8 cellular contexts compared by ENCODE assay signal in genomic region chr21:36385233-36385908, GRCh38. TPM values are rescaled to one million over a fixed set of nuclear protein-coding genes. Genes with fewer than 3 reads are reported as not detected.
A peak's percentile ranks its signal among the peaks of the same experiment; 100 is the strongest.
DNase-seq lines count a peak whose midpoint lies in the region; ATAC-seq and TF ChIP-seq lines count a peak whose summit lies in the region.

TSS of gene CHAF1B (plus strand) at chr21:36385392. CDS start at chr21:36386137, 745 bp downstream.

- H3K27ac Mint-ChIP-seq in HFFc6 = peak within 1 kb of the TSS; percentile 62; the same call in 1 of the 2 replicates
- H3K27ac Mint-ChIP-seq in T-cell = peak within 1 kb of the TSS in 1 of 2 donors; percentile 61
- peak within 1 kb of the TSS; percentile 71 for H3K27ac Mint-ChIP-seq in activated naive CD8-positive, alpha-beta T cell treated with anti-CD3 and anti-CD28 coated beads, Interleukin-2, amount 50 U/mL, for 24 hours
- H3K27ac Mint-ChIP-seq in progenitor cell of endocrine pancreas = peak within 1 kb of the TSS; percentile 71

- TF ChIP-seq CTCF in GM12864 (IDR thresholded peaks at IDR 0.05; ENCODE audit: low read depth, low read length, missing control alignments) (no peak), HFFc6 (IDR thresholded peaks at IDR 0.05) (no peak), heart right ventricle (IDR thresholded peaks at IDR 0.05) (no peak), progenitor cell of endocrine pancreas (IDR thresholded peaks at IDR 0.05; ENCODE audit: unreplicated experiment) (no peak), upper lobe of right lung (IDR thresholded peaks at IDR 0.05) (no peak)

- H3K36me3 ChIP-seq in heart right ventricle (no peaks in the 10 kb centered on the region), upper lobe of right lung (no peaks in the 10 kb centered on the region)

- H3K27ac ChIP-seq in heart right ventricle (peak within 1 kb of the TSS in 3 of 10 donors; percentile 18 to 62 (median 22)), upper lobe of right lung (no peak within 1 kb of the TSS)

- H3K4me3 ChIP-seq in GM12864 (ENCODE audit: low read depth, low read length) = peak within 1 kb of the TSS; percentile 86
- H3K4me3 ChIP-seq in heart right ventricle = peak within 1 kb of the TSS; percentile 54 to 69 (median 62)
- peak within 1 kb of the TSS; percentile 60 for H3K4me3 ChIP-seq in upper lobe of right lung

- CTCF ChIA-PET in T-cell (lab: Charles Lee) = no interaction called here

- intact Hi-C loops in heart right ventricle (cut with DNase I) (loop anchor here in 1 of 10 donors (10.0 kb wide), 1 partner anchor 61 kb away; the partner anchor contains the start of gene MORC3), upper lobe of right lung (cut with DNase I) (no loop called here)

- 2% methylated on average over 48 to 75 of the region's 75 CpGs for WGBS in heart right ventricle, 2 donors

- peaks cover 2% of the 10 kb centered on the region; the same call in 1 of the 2 replicates for H3K27me3 Mint-ChIP-seq in HFFc6 (ENCODE audit: insufficient read depth)
- H3K27me3 Mint-ChIP-seq in T-cell = no peaks in the 10 kb centered on the region
- no peaks in the 10 kb centered on the region for H3K27me3 Mint-ChIP-seq in activated naive CD8-positive, alpha-beta T cell treated with anti-CD3 and anti-CD28 coated beads, Interleukin-2, amount 50 U/mL, for 24 hours
- no peaks in the 10 kb centered on the region for H3K27me3 Mint-ChIP-seq in progenitor cell of endocrine pancreas

- no peak for DNase-seq in GM12864 (ENCODE audit: low read depth)
- DNase-seq in HFFc6 = peak; percentile 11
- peak; percentile 78 for DNase-seq in NCI-H1092 (lab: John Stamatoyannopoulos, UW)
- DNase-seq in T-cell = peak; percentile 53 to 82 (median 70)
- DNase-seq in activated naive CD8-positive, alpha-beta T cell treated with anti-CD3 and anti-CD28 coated beads, Interleukin-2, amount 50 U/mL, for 24 hours = peak; percentile 87
- DNase-seq in heart right ventricle = peak; percentile 61 to 81
- DNase-seq in progenitor cell of endocrine pancreas (ENCODE audit: low spot score, unreplicated experiment) = peak; percentile 79
- peak; percentile 90 for DNase-seq in upper lobe of right lung

- H3K9me3 Mint-ChIP-seq in HFFc6 (no peaks in the 10 kb centered on the region), T-cell (no peaks in the 10 kb centered on the region), progenitor cell of endocrine pancreas (ENCODE audit: low read depth) (no peaks in the 10 kb centered on the region)
- no peaks in the 10 kb centered on the region for H3K9me3 Mint-ChIP-seq in activated naive CD8-positive, alpha-beta T cell treated with anti-CD3 and anti-CD28 coated beads, Interleukin-2, amount 50 U/mL, for 24 hours

- H3K27me3 ChIP-seq in heart right ventricle (no peaks in the 10 kb centered on the region), upper lobe of right lung (no peaks in the 10 kb centered on the region)

- H3K36me3 Mint-ChIP-seq in HFFc6 (ENCODE audit: low read depth) (peaks cover 9% of the 10 kb centered on the region), T-cell (peaks cover 3% of the 10 kb centered on the region), progenitor cell of endocrine pancreas (ENCODE audit: insufficient read depth) (peaks cover 8% of the 10 kb centered on the region)
- H3K36me3 Mint-ChIP-seq in activated naive CD8-positive, alpha-beta T cell treated with anti-CD3 and anti-CD28 coated beads, Interleukin-2, amount 50 U/mL, for 24 hours (ENCODE audit: low read depth) = peaks cover 19% of the 10 kb centered on the region

- no peaks in the 10 kb centered on the region for H3K9me3 ChIP-seq in heart right ventricle
- H3K9me3 ChIP-seq in upper lobe of right lung = no peaks in the 10 kb centered on the region

- POLR2A ChIA-PET in T-cell (lab: Charles Lee) = no interaction called here

- H3K4me1 Mint-ChIP-seq in HFFc6 (ENCODE audit: low read depth) (peaks cover 24% of the 10 kb centered on the region), T-cell (peaks cover 0 to 10% (median 9%) of the 10 kb centered on the region in 3 donors), progenitor cell of endocrine pancreas (ENCODE audit: low read depth) (peaks cover 8% of the 10 kb centered on the region)
- peaks cover 27% of the 10 kb centered on the region for H3K4me1 Mint-ChIP-seq in activated naive CD8-positive, alpha-beta T cell treated with anti-CD3 and anti-CD28 coated beads, Interleukin-2, amount 50 U/mL, for 24 hours

- H3K4me1 ChIP-seq in heart right ventricle (peaks cover 0 to 7% (median 4%) of the 10 kb centered on the region in 9 donors), upper lobe of right lung (no peaks in the 10 kb centered on the region)

- peak; percentile 96 to 98 (median 97) for ATAC-seq in T-cell (replicated peaks in 1 of 4)
- peak; percentile 93 for ATAC-seq in activated naive CD8-positive, alpha-beta T cell treated with anti-CD3 and anti-CD28 coated beads, Interleukin-2, amount 50 U/mL, for 24 hours
- ATAC-seq in heart right ventricle = peak; percentile 90 to 96 (median 94)
- ATAC-seq in upper lobe of right lung = peak; percentile 99

- H3K4me3 Mint-ChIP-seq in HFFc6 (peak within 1 kb of the TSS; percentile 88), T-cell (peak within 1 kb of the TSS; percentile 77 to 85 (median 79)), progenitor cell of endocrine pancreas (ENCODE audit: low read depth) (peak within 1 kb of the TSS; percentile 75)
- H3K4me3 Mint-ChIP-seq in activated naive CD8-positive, alpha-beta T cell treated with anti-CD3 and anti-CD28 coated beads, Interleukin-2, amount 50 U/mL, for 24 hours = peak within 1 kb of the TSS; percentile 85

RNA-seq across cellular contexts. Expression of gene CHAF1B, which starts in this region (rescaled TPM):
- 10 to 100 TPM in 4 of 6 experiments, 1 to 10 TPM in 2; 4.3 to 11.4 (median 10.5) TPM for total RNA-seq in HFFc6 (2021; fragmentation: NEBNext Ultra II Directional; extraction: Animal tissue kit (Norgen Biotek cat#: 25700))
- total RNA-seq in T-cell (1 to 10 TPM; 2.1 to 5.1 (median 3.5) TPM), heart right ventricle (1 to 10 TPM in 2 of 10 donors, under 1 TPM in 8; 0.24 to 1.3 (median 0.48) TPM), progenitor cell of endocrine pancreas (9.1 and 11.7 TPM in 2 replicates), upper lobe of right lung (0.67 TPM)
- polyA plus RNA-seq in heart right ventricle = under 1 TPM; 0.46 to 0.51 TPM

Comparison
In these comparisons a context has a peak if more than half of its experiments do, and no peak if none do; other contexts are left out.
1. Peak in DNase-seq, ATAC-seq and H3K4me3 ChIP-seq in upper lobe of right lung; RNA of the gene not detected or under 1 TPM.